ENCODE assay signal across 11 cellular contexts in genomic region chr19:18771328-18772242, GRCh38. TPM values are rescaled to one million over a fixed set of nuclear protein-coding genes. Genes with fewer than 3 reads are reported as not detected.
DNase-seq lines count a peak whose midpoint lies in the region; ATAC-seq and TF ChIP-seq lines count a peak whose summit lies in the region.
"Had no signal": no experiment of that assay in that cellular context is flagged by ENCODE, and none has a peak within 500 bp of the region (broad histone marks: within the 10 kb centered on the region; RNA-seq: fewer than 3 reads in every experiment).

No MANE protein-coding gene starts in this region.

- no peaks in the 10 kb centered on the region for H3K36me3 Mint-ChIP-seq in activated CD8-positive, alpha-beta T cell treated with anti-CD3 and anti-CD28 coated beads for 36 hours (ENCODE audit: low read depth)
- H3K36me3 Mint-ChIP-seq in activated CD8-positive, alpha-beta T cell treated with anti-CD3 and anti-CD28 coated beads, Interleukin-2, amount 10 ng/mL, durations not matched to agents 7 days and 5 days (ENCODE audit: low read depth) = no peaks in the 10 kb centered on the region
- H3K36me3 Mint-ChIP-seq: activated naive CD4-positive, alpha-beta T cell treated with anti-CD3 and anti-CD28 coated beads, Interleukin-2, amount 50 U/mL, for 72 hours had no signal

- H3K4me1 Mint-ChIP-seq in activated CD8-positive, alpha-beta T cell treated with anti-CD3 and anti-CD28 coated beads for 36 hours (ENCODE audit: low read depth) = no peaks in the 10 kb centered on the region
- H3K4me1 Mint-ChIP-seq in activated CD8-positive, alpha-beta T cell treated with anti-CD3 and anti-CD28 coated beads, Interleukin-2, amount 10 ng/mL, durations not matched to agents 7 days and 5 days (ENCODE audit: low read depth) = no peaks in the 10 kb centered on the region

- no peak overlapping the region for H3K4me3 Mint-ChIP-seq in activated CD8-positive, alpha-beta T cell treated with anti-CD3 and anti-CD28 coated beads for 36 hours
- H3K4me3 Mint-ChIP-seq in activated CD8-positive, alpha-beta T cell treated with anti-CD3 and anti-CD28 coated beads, Interleukin-2, amount 10 ng/mL, durations not matched to agents 7 days and 5 days = no peak overlapping the region

- no peak overlapping the region for H3K27ac Mint-ChIP-seq in activated CD8-positive, alpha-beta T cell treated with anti-CD3 and anti-CD28 coated beads for 36 hours
- no peak overlapping the region for H3K27ac Mint-ChIP-seq in activated CD8-positive, alpha-beta T cell treated with anti-CD3 and anti-CD28 coated beads, Interleukin-2, amount 10 ng/mL, durations not matched to agents 7 days and 5 days

- H3K27ac ChIP-seq in upper lobe of right lung = no peak overlapping the region
- H3K27ac ChIP-seq: C4-2B had no signal

- no peaks in the 10 kb centered on the region for H3K27me3 Mint-ChIP-seq in activated CD8-positive, alpha-beta T cell treated with anti-CD3 and anti-CD28 coated beads for 36 hours
- no peaks in the 10 kb centered on the region for H3K27me3 Mint-ChIP-seq in activated CD8-positive, alpha-beta T cell treated with anti-CD3 and anti-CD28 coated beads, Interleukin-2, amount 10 ng/mL, durations not matched to agents 7 days and 5 days (ENCODE audit: low read depth)

- no peaks in the 10 kb centered on the region for H3K4me1 ChIP-seq in upper lobe of right lung

- H3K9me3 ChIP-seq in upper lobe of right lung = no peaks in the 10 kb centered on the region

- H3K27me3 ChIP-seq in upper lobe of right lung = no peaks in the 10 kb centered on the region

- no peak for TF ChIP-seq CTCF in activated CD8-positive, alpha-beta T cell treated with anti-CD3 and anti-CD28 coated beads for 36 hours (IDR thresholded peaks at IDR 0.05)
- peak; percentile 5 for TF ChIP-seq CTCF in upper lobe of right lung (IDR thresholded peaks at IDR 0.05)

- CTCF ChIA-PET in activated CD8-positive, alpha-beta T cell treated with anti-CD3 and anti-CD28 coated beads for 36 hours (lab: Charles Lee) = interaction anchor here (1.0 to 1.3 kb wide), 2 partner anchors 9 to 76 kb away, joined by 3 to 5 read pairs; no protein-coding TSS in a partner anchor
- CTCF ChIA-PET in activated CD8-positive, alpha-beta T cell treated with anti-CD3 and anti-CD28 coated beads, Interleukin-2, amount 10 ng/mL, durations not matched to agents 7 days and 5 days (lab: Charles Lee) = no interaction called here

- H3K9me3 Mint-ChIP-seq in activated CD8-positive, alpha-beta T cell treated with anti-CD3 and anti-CD28 coated beads for 36 hours = no peaks in the 10 kb centered on the region
- H3K9me3 Mint-ChIP-seq in activated CD8-positive, alpha-beta T cell treated with anti-CD3 and anti-CD28 coated beads, Interleukin-2, amount 10 ng/mL, durations not matched to agents 7 days and 5 days (ENCODE audit: insufficient read depth) = no peaks in the 10 kb centered on the region
- H3K9me3 Mint-ChIP-seq: activated naive CD4-positive, alpha-beta T cell treated with anti-CD3 and anti-CD28 coated beads, Interleukin-2, amount 50 U/mL, for 72 hours had no signal

- H3K4me3 ChIP-seq in upper lobe of right lung = no peak overlapping the region

- intact Hi-C loops in activated CD8-positive, alpha-beta T cell treated with anti-CD3 and anti-CD28 coated beads for 36 hours (cut with micrococcal nuclease) = no loop called here
- intact Hi-C loops in upper lobe of right lung (cut with DNase I) = no loop called here

- ATAC-seq in activated CD8-positive, alpha-beta T cell treated with anti-CD3 and anti-CD28 coated beads for 36 hours = peak; percentile 37
- ATAC-seq in activated CD8-positive, alpha-beta T cell treated with anti-CD3 and anti-CD28 coated beads, Interleukin-2, amount 10 ng/mL, durations not matched to agents 7 days and 5 days = no peak
- no peak for ATAC-seq in upper lobe of right lung
- no peak for ATAC-seq in HG03139 (IDR thresholded peaks at IDR 0.05; ENCODE audit: unreplicated experiment)

- POLR2A ChIA-PET in activated CD8-positive, alpha-beta T cell treated with anti-CD3 and anti-CD28 coated beads for 36 hours (lab: Charles Lee) = interaction anchor here (0.7 to 1.6 kb wide), 2 partner anchors 11 to 22 kb away, joined by 3 to 4 read pairs; no protein-coding TSS in a partner anchor
- POLR2A ChIA-PET in activated CD8-positive, alpha-beta T cell treated with anti-CD3 and anti-CD28 coated beads, Interleukin-2, amount 10 ng/mL, durations not matched to agents 7 days and 5 days (lab: Charles Lee) = no interaction called here

- H3K36me3 ChIP-seq in upper lobe of right lung = no peaks in the 10 kb centered on the region

- DNase-seq in activated CD8-positive, alpha-beta T cell treated with anti-CD3 and anti-CD28 coated beads for 36 hours = peak; percentile 25
- DNase-seq in activated CD8-positive, alpha-beta T cell treated with anti-CD3 and anti-CD28 coated beads, Interleukin-2, amount 10 ng/mL, durations not matched to agents 7 days and 5 days = no peak
- peak; percentile 47 for DNase-seq in NAMALWA (ENCODE audit: low spot score)
- peak; percentile 17 for DNase-seq in dermis blood vessel endothelial cell
- DNase-seq in upper lobe of right lung = no peak
- DNase-seq in NCI-H1048 (lab: John Stamatoyannopoulos, UW) = no peak
- no peak for DNase-seq in GM19240 (ENCODE audit: insufficient read length, low spot score)
- DNase-seq: HCEC 1CT had no signal

RNA-seq across cellular contexts. Expression of gene COMP, which starts 19.5 kb away (rescaled TPM):
- total RNA-seq in activated CD8-positive, alpha-beta T cell treated with anti-CD3 and anti-CD28 coated beads for 36 hours = not detected
- not detected for total RNA-seq in activated CD8-positive, alpha-beta T cell treated with anti-CD3 and anti-CD28 coated beads, Interleukin-2, amount 10 ng/mL, durations not matched to agents 7 days and 5 days
- total RNA-seq in dermis blood vessel endothelial cell (not detected in 2 replicates), upper lobe of right lung (9.7 TPM)
- total RNA-seq: activated naive CD4-positive, alpha-beta T cell treated with anti-CD3 and anti-CD28 coated beads, Interleukin-2, amount 50 U/mL, for 72 hours had no signal

Comparison
In these comparisons a context has a peak if more than half of its experiments do, and no peak if none do; other contexts are left out.
1. DNase-seq: peak in activated CD8-positive, alpha-beta T cell treated with anti-CD3 and anti-CD28 coated beads for 36 hours (single experiment), NAMALWA (single experiment) and dermis blood vessel endothelial cell (single experiment); none in activated CD8-positive, alpha-beta T cell treated with anti-CD3 and anti-CD28 coated beads, Interleukin-2, amount 10 ng/mL, durations not matched to agents 7 days and 5 days (single experiment), upper lobe of right lung (single experiment), NCI-H1048 (single experiment) and GM19240 (single experiment).
2. RNA of gene COMP, which starts 19.5 kb away (total RNA-seq): 9.7 TPM in upper lobe of right lung (single experiment); not detected in activated CD8-positive, alpha-beta T cell treated with anti-CD3 and anti-CD28 coated beads for 36 hours, not detected in activated CD8-positive, alpha-beta T cell treated with anti-CD3 and anti-CD28 coated beads, Interleukin-2, amount 10 ng/mL, durations not matched to agents 7 days and 5 days and not detected in dermis blood vessel endothelial cell; every median in the first group is over 10 times any median in the second.